8 cellular contexts compared by ENCODE assay signal in the genomic region with DNA sequence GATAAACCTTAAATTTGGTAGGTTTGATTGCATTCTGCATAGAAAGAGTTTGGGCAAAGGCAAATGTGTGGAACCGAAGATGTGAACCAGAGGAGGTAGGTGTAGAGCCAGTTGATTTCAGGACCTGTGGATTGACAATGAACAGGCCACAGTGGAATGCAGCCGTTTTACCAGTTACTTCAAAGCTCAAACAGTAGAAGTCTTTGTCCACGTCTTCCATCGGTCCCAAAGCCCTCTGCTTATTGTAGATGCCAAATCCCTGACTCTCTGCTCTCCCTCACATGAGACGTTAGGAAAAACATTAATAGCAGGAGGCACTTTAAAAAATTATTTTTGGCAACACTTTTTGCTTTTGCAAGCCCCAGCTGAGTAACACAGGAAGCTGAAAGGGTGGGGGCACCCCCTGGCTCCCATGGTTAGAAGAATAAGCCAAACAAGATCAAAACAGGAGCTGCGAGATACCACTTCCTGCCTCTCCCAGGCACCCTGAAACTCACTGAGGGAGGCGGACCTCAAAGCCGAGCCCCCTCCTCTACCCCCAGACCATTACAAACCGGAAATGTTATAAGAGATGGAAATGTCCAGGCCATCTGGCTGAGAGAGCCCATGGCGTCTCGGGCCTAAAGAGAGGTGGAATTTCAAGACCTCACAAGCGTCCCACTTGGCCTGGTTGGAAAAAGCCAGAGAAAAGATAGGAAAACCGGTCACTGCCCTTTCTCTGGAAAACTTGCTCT. TPM values are rescaled to one million over a fixed set of nuclear protein-coding genes. Genes with fewer than 3 reads are reported as not detected.
DNase-seq lines count a peak whose midpoint lies in the region; ATAC-seq and TF ChIP-seq lines count a peak whose summit lies in the region.

No MANE protein-coding gene starts in this region.

- intact Hi-C loops in activated CD4-positive, alpha-beta T cell treated with anti-CD3 and anti-CD28 coated beads for 36 hours (cut with DNase I, micrococcal nuclease): loop anchor here (1.0 to 5.0 kb wide), 4 partner anchors 15 to 563 kb away; partner anchors contain the start of gene C1orf74 (in 2 of the 2)

- peak; percentile 88 for DNase-seq in AG10803 (ENCODE audit: low read depth)
- peak in 1 of 2 experiments; percentile 86 for DNase-seq in HL-60 (ENCODE audit: low read depth in 1 of 2, low spot score in 1 of 2)
- DNase-seq in activated CD4-positive, alpha-beta T cell treated with anti-CD3 and anti-CD28 coated beads for 36 hours: peak; percentile 88
- peak; percentile 67 to 94 for DNase-seq in dermis microvascular lymphatic vessel endothelial cell (ENCODE audit: low read depth in 2 of 2)
- peak; percentile 43 to 81 (median 74) for DNase-seq in stimulated activated naive CD4-positive, alpha-beta T cell (lab: John Stamatoyannopoulos, UW)
- no peak for DNase-seq in NCI-H1105 treated with DMSO at 0.1 percent for 48 hours (lab: John Stamatoyannopoulos, UW)

- H3K4me3 ChIP-seq in AG10803 (ENCODE audit: low read length) (no peak overlapping the region), HL-60 (replicated peaks; ENCODE audit: insufficient read depth, low read length) (peak overlapping the region; percentile 25), muscle layer of colon (ENCODE audit: low read depth in 1 of 2, low read length in 2 of 2) (peak overlapping the region in 1 of 2 donors; percentile 18)

- peaks cover 35% of the 10 kb centered on the region for H3K4me1 ChIP-seq in muscle layer of colon (ENCODE audit: insufficient read depth, low read length)

- H3K9me3 Mint-ChIP-seq in activated CD4-positive, alpha-beta T cell treated with anti-CD3 and anti-CD28 coated beads for 36 hours (ENCODE audit: low read depth): no peaks in the 10 kb centered on the region

- H3K27me3 ChIP-seq in HL-60 (ENCODE audit: insufficient read depth, poor library complexity, severe bottlenecking) (no peaks in the 10 kb centered on the region), muscle layer of colon (ENCODE audit: control insufficient read depth in 1 of 2, insufficient read depth in 2 of 2, low read length in 2 of 2) (no peaks in the 10 kb centered on the region)

- no peak overlapping the region for H3K27ac Mint-ChIP-seq in activated CD4-positive, alpha-beta T cell treated with anti-CD3 and anti-CD28 coated beads for 36 hours

- H3K27me3 Mint-ChIP-seq in activated CD4-positive, alpha-beta T cell treated with anti-CD3 and anti-CD28 coated beads for 36 hours: no peaks in the 10 kb centered on the region

- peaks cover 44% of the 10 kb centered on the region for H3K36me3 Mint-ChIP-seq in activated CD4-positive, alpha-beta T cell treated with anti-CD3 and anti-CD28 coated beads for 36 hours (ENCODE audit: low read depth)

- H3K36me3 ChIP-seq in muscle layer of colon (ENCODE audit: insufficient read depth, low read length): no peaks in the 10 kb centered on the region

- H3K4me3 Mint-ChIP-seq in activated CD4-positive, alpha-beta T cell treated with anti-CD3 and anti-CD28 coated beads for 36 hours: no peak overlapping the region

- peak; percentile 65 for ATAC-seq in GM19463 (IDR thresholded peaks at IDR 0.05; ENCODE audit: unreplicated experiment)
- peak; percentile 67 for ATAC-seq in activated CD4-positive, alpha-beta T cell treated with anti-CD3 and anti-CD28 coated beads for 36 hours

- POLR2A ChIA-PET in activated CD4-positive, alpha-beta T cell treated with anti-CD3 and anti-CD28 coated beads for 36 hours (lab: Charles Lee): interaction anchor here (0.6 to 3.2 kb wide), 7 partner anchors 11 to 631 kb away, joined by 3 to 28 read pairs (median 16); partner anchors contain the start of genes C1orf74 and TRAF3IP3

- peak overlapping the region; percentile 81 for H3K27ac ChIP-seq in HL-60 (replicated peaks)
- peak overlapping the region; percentile 67 for H3K27ac ChIP-seq in muscle layer of colon (ENCODE audit: low read depth, low read length)

- CTCF ChIA-PET in activated CD4-positive, alpha-beta T cell treated with anti-CD3 and anti-CD28 coated beads for 36 hours (lab: Charles Lee): interaction anchor here (0.6 to 5.7 kb wide), 12 partner anchors 9 to 203 kb away, joined by 3 to 75 read pairs (median 8); partner anchors contain the start of genes C1orf74, TRAF3IP3 and UTP25

- TF ChIP-seq CTCF in AG10803 (conservative IDR thresholded peaks at IDR 0.05; ENCODE audit: low read length) (no peak), HL-60 (IDR thresholded peaks at IDR 0.05; ENCODE audit: insufficient read depth, low read length) (no peak)

- H3K4me1 Mint-ChIP-seq in activated CD4-positive, alpha-beta T cell treated with anti-CD3 and anti-CD28 coated beads for 36 hours: peaks cover 48% of the 10 kb centered on the region

- no peaks in the 10 kb centered on the region for H3K9me3 ChIP-seq in muscle layer of colon (ENCODE audit: low read length)

- H3K9ac ChIP-seq in muscle layer of colon (ENCODE audit: low read length): no peak overlapping the region

RNA-seq across cellular contexts. Expression of gene TRAF3IP3, which starts 13.5 kb away (rescaled TPM):
- total RNA-seq in activated CD4-positive, alpha-beta T cell treated with anti-CD3 and anti-CD28 coated beads for 36 hours: 100 to 1,000 TPM; 136 to 138 TPM
- total RNA-seq in dermis microvascular lymphatic vessel endothelial cell: not detected in 2 replicates

RNA-seq across cellular contexts. Expression of gene C1orf74, which starts 15.0 kb away (rescaled TPM):
- 1 to 10 TPM; 3.7 to 4.3 TPM for total RNA-seq in activated CD4-positive, alpha-beta T cell treated with anti-CD3 and anti-CD28 coated beads for 36 hours
- total RNA-seq in dermis microvascular lymphatic vessel endothelial cell: 1.9 and 2.1 TPM in 2 replicates

RNA-seq across cellular contexts. Expression of gene IRF6, which starts 36.6 kb away (rescaled TPM):
- total RNA-seq in activated CD4-positive, alpha-beta T cell treated with anti-CD3 and anti-CD28 coated beads for 36 hours: under 1 TPM; 0.11 to 0.14 TPM
- total RNA-seq in dermis microvascular lymphatic vessel endothelial cell: 0.51 and 2.6 TPM in 2 replicates

RNA-seq across cellular contexts. Expression of gene UTP25, which starts 58.4 kb away (rescaled TPM):
- 10 to 100 TPM in 1 of 2 experiments, 1 to 10 TPM in 1; 9.4 to 10.4 TPM for total RNA-seq in activated CD4-positive, alpha-beta T cell treated with anti-CD3 and anti-CD28 coated beads for 36 hours
- 4.0 and 5.3 TPM in 2 replicates for total RNA-seq in dermis microvascular lymphatic vessel endothelial cell

Comparison
In these comparisons a context has a peak if more than half of its experiments do, and no peak if none do; other contexts are left out.
1. RNA of gene TRAF3IP3, which starts 13.5 kb away (total RNA-seq): 136 to 138 TPM in activated CD4-positive, alpha-beta T cell treated with anti-CD3 and anti-CD28 coated beads for 36 hours; not detected in dermis microvascular lymphatic vessel endothelial cell; every median in the first group is over 100 times any median in the second.